ENCODE assay signal across 10 cellular contexts in the genomic region with DNA sequence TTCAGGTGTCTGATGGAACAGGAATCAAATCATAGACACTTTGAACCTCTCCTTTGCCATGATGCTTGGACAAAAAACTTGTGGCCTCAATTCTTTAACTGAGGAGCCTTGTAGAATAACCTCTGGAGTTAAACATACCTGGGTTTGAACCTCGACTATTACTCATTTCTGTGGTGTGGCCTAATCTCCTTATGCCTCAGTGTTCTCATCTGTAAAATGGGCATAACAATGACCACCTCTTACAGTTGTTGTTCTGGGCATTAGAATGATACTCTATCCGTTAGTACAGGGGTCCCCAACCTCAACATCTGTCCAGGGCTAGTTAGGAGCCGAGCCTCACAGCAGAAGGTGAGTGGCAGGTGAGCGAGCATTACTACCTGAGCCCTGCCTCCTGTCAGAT.
"Had no signal": no experiment of that assay in that cellular context is flagged by ENCODE, and none has a peak within 500 bp of the region (broad histone marks: within the 10 kb centered on the region; RNA-seq: fewer than 3 reads in every experiment).

No MANE protein-coding gene starts in this region.

- H3K9ac ChIP-seq: GM23248, KMS-11 had no signal

- H2AFZ ChIP-seq: GM23248 had no signal

- H3K4me2 ChIP-seq: KMS-11 had no signal

- DNase-seq: GM23248, GOT3, H9, HCEC 1CT, HFFc6, IMR-90, KBM-7 had no signal

- FAIRE-seq: H54 had no signal

- H3K27ac ChIP-seq: GM23248, HL-60, KMS-11 had no signal

- H3K4me3 ChIP-seq: GM23248 had no signal
